In the genomic region with DNA sequence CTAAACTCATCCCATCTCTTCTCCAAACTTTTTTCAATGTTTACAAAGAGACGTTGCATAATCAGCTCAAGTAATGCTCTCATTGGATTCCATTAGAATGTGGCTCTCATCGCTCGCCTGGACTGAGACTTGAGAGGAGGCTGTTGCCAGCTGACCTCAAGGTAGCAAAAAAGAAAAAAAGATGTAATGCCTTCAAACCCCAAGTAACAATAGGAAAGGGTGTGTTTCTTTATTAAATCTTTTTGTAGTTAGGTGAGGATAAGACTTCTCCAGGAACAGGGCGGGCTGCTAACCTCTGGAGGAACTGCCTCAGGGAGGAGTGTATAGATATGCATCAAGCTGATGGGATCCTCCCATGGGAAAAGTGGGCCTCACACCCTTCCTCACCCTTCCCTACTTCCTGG, we compare ENCODE assay signal across 1 cellular context.
TF ChIP-seq lines count a peak whose summit lies in the region.

No MANE protein-coding gene starts in this region.

TF ChIP-seq in A549, 52 proteins besides CTCF, POLR2A, EP300 and RAD21:
- no peak for TF ChIP-seq ZSCAN20 (CRISPR knock-in tag; IDR thresholded peaks at IDR 0.05)
- TF ChIP-seq CEBPB (IDR thresholded peaks at IDR 0.05) = peak; percentile 51 to 91; a peak in 3 of 4 replicates
